In genomic region chr4:153159728-153160221, GRCh38 we compare ENCODE assay signal across 13 cellular contexts. TPM values are rescaled to one million over a fixed set of nuclear protein-coding genes. Genes with fewer than 3 reads are reported as not detected.
A peak's percentile ranks its signal among the peaks of the same experiment; 100 is the strongest.
DNase-seq lines count a peak whose midpoint lies in the region; ATAC-seq and TF ChIP-seq lines count a peak whose summit lies in the region.
"Had no signal": no experiment of that assay in that cellular context is flagged by ENCODE, and none has a peak within 500 bp of the region (broad histone marks: within the 10 kb centered on the region; RNA-seq: fewer than 3 reads in every experiment).

No MANE protein-coding gene starts in this region.

- no peaks in the 10 kb centered on the region for H3K36me3 ChIP-seq in mesenchymal stem cell (ENCODE audit: control insufficient read depth in 1 of 2, insufficient read depth in 2 of 2, low read depth in 1 of 2, low read length in 2 of 2)
- no peaks in the 10 kb centered on the region for H3K36me3 ChIP-seq in vagina
- H3K36me3 ChIP-seq: SJCRH30 had no signal

- H2BK120ac ChIP-seq in mesenchymal stem cell (ENCODE audit: low read depth, low read length), result no peak overlapping the region

- H3K4me1 ChIP-seq in mesenchymal stem cell (ENCODE audit: control insufficient read depth, insufficient read depth, low read depth, low read length) (peaks cover 8% of the 10 kb centered on the region), vagina (no peaks in the 10 kb centered on the region)
- H3K4me1 ChIP-seq: parathyroid adenoma had no signal

- no peak overlapping the region for H4K91ac ChIP-seq in mesenchymal stem cell (ENCODE audit: low read length)

- no peak overlapping the region for H3K4me2 ChIP-seq in mesenchymal stem cell (ENCODE audit: low read length, poor library complexity, severe bottlenecking)

- TF ChIP-seq POLR2A in vagina (IDR thresholded peaks at IDR 0.05), result no peak

- H3K27ac ChIP-seq in mesenchymal stem cell (ENCODE audit: low read length, poor library complexity, severe bottlenecking) (no peak overlapping the region), vagina (no peak overlapping the region)
- H3K27ac ChIP-seq: coronary artery, parathyroid adenoma, SJCRH30 had no signal

- no peak overlapping the region for H3K18ac ChIP-seq in mesenchymal stem cell (ENCODE audit: low read depth in 1 of 2, low read length in 2 of 2)

- WGBS in mesenchymal stem cell, result 20% methylated on average over 1 of the region's 5 CpGs

- no peak overlapping the region for H3K9ac ChIP-seq in mesenchymal stem cell (ENCODE audit: low read length)
- H3K9ac ChIP-seq: parathyroid adenoma had no signal

- DNase-seq in ELR (ENCODE audit: low read depth), result peak; percentile 76
- DNase-seq in MV-4-11 (lab: John Stamatoyannopoulos, UW), result peak; percentile 70
- DNase-seq in mesenchymal stem cell, result peak; percentile 58
- DNase-seq in vagina (ENCODE audit: extremely low spot score in 2 of 2), result no peak
- no peak for DNase-seq in hippocampal formation (lab: John Stamatoyannopoulos, UW)
- DNase-seq: activated CD4-positive, alpha-beta T cell treated with anti-CD3 and anti-CD28 coated beads, Interleukin-2, amount 50 U/mL, for 48 hours; NCI-H187 treated with DMSO at 0.1 percent for 48 hours; SJCRH30 had no signal

- no peak overlapping the region for H2AFZ ChIP-seq in mesenchymal stem cell (ENCODE audit: low read depth, low read length)
- H2AFZ ChIP-seq: parathyroid adenoma had no signal

- no peak overlapping the region for H3K4me3 ChIP-seq in mesenchymal stem cell (ENCODE audit: insufficient read depth in 1 of 2, low read depth in 1 of 2, low read length in 2 of 2)
- H3K4me3 ChIP-seq in vagina, result no peak overlapping the region
- H3K4me3 ChIP-seq: coronary artery, SJCRH30 had no signal

- peaks cover 31% of the 10 kb centered on the region for H3K36me3 Mint-ChIP-seq in brain

- no peak for ATAC-seq in HG03039 (IDR thresholded peaks at IDR 0.05; ENCODE audit: unreplicated experiment)
- ATAC-seq in HG02798 (IDR thresholded peaks at IDR 0.05; ENCODE audit: poor library complexity, unreplicated experiment), result no peak

- H3K27me3 Mint-ChIP-seq in brain, result peaks cover 3% of the 10 kb centered on the region

- peaks cover 0 to 11% (median 7%) of the 10 kb centered on the region in 5 experiments for H3K9me3 Mint-ChIP-seq in brain

- no peak overlapping the region for H2AK5ac ChIP-seq in mesenchymal stem cell (ENCODE audit: low read length, severe bottlenecking)

- H3K27ac Mint-ChIP-seq in brain, result peak overlapping the region; percentile 52 to 89 (median 66)

- H3K23ac ChIP-seq in mesenchymal stem cell (ENCODE audit: low read length in 2 of 2), result no peak overlapping the region

- no peak for TF ChIP-seq CTCF in brain (conservative IDR thresholded peaks at IDR 0.05)
- no peak for TF ChIP-seq CTCF in vagina (IDR thresholded peaks at IDR 0.05)

- no peak overlapping the region for H2BK15ac ChIP-seq in mesenchymal stem cell (ENCODE audit: low read depth, poor library complexity, severe bottlenecking)

- no peak overlapping the region for H2BK5ac ChIP-seq in mesenchymal stem cell (ENCODE audit: low read depth, low read length, poor library complexity, severe bottlenecking)

- H3K9me3 ChIP-seq in mesenchymal stem cell (ENCODE audit: control insufficient read depth, low read length), result peaks cover 3% of the 10 kb centered on the region
- no peaks in the 10 kb centered on the region for H3K9me3 ChIP-seq in vagina
- H3K9me3 ChIP-seq: SJCRH30 had no signal

- H3K79me1 ChIP-seq in mesenchymal stem cell (replicated peaks; ENCODE audit: low read length, poor library complexity, severe bottlenecking), result peaks cover 14% of the 10 kb centered on the region

- H3K4me1 Mint-ChIP-seq in brain, result peaks cover 77% of the 10 kb centered on the region

- H3K4ac ChIP-seq in mesenchymal stem cell (ENCODE audit: low read depth in 1 of 2, low read length in 2 of 2), result no peak overlapping the region

- no peak overlapping the region for H3K14ac ChIP-seq in mesenchymal stem cell (ENCODE audit: low read length in 2 of 2)

- intact Hi-C loops in vagina (cut with DNase I), result no loop called here

- H2BK12ac ChIP-seq in mesenchymal stem cell (ENCODE audit: low read length in 2 of 2), result no peak overlapping the region

- H4K8ac ChIP-seq in mesenchymal stem cell (ENCODE audit: low read length), result no peak overlapping the region

- peaks cover 8 to 48% of the 10 kb centered on the region in 2 experiments for H3K27me3 ChIP-seq in mesenchymal stem cell (ENCODE audit: control insufficient read depth in 1 of 2, insufficient read depth in 1 of 2, low read length in 2 of 2)
- H3K27me3 ChIP-seq in vagina, result no peaks in the 10 kb centered on the region
- H3K27me3 ChIP-seq: SJCRH30 had no signal

- peak overlapping the region in 2 of 5 experiments; percentile 27 to 48 for H3K4me3 Mint-ChIP-seq in brain

RNA-seq across cellular contexts. Expression of gene TRIM2, which starts 44.5 kb away (rescaled TPM):
- 17.8 TPM for polyA plus RNA-seq in brain (ENCODE audit: insufficient read depth, low read depth, low replicate concordance)
- polyA plus RNA-seq in mesenchymal stem cell (2013, experiment 1 of 2), result 18.0 TPM
- polyA plus RNA-seq in mesenchymal stem cell (2013, experiment 2 of 2), result 18.0 TPM
- 28.7 TPM for total RNA-seq in vagina

Comparison
In these comparisons a context has a peak if more than half of its experiments do, and no peak if none do; other contexts are left out.
1. DNase-seq: peak in ELR (single experiment), MV-4-11 (single experiment) and mesenchymal stem cell (single experiment); none in vagina (0 of 2) and hippocampal formation (0 of 2).